ENCODE assay signal across 21 cellular contexts in genomic region chr12:57255916-57256315, GRCh38. TPM values are rescaled to one million over a fixed set of nuclear protein-coding genes. Genes with fewer than 3 reads are reported as not detected.
DNase-seq lines count a peak whose midpoint lies in the region; ATAC-seq and TF ChIP-seq lines count a peak whose summit lies in the region.
"Had no signal": no experiment of that assay in that cellular context is flagged by ENCODE, and none has a peak within 500 bp of the region (broad histone marks: within the 10 kb centered on the region; RNA-seq: fewer than 3 reads in every experiment).

No MANE protein-coding gene starts in this region.

- no peak overlapping the region for H2BK12ac ChIP-seq in mesenchymal stem cell (ENCODE audit: low read length in 2 of 2)

- H3K4me1 ChIP-seq in heart right ventricle (peaks cover 0 to 28% (median 17%) of the 10 kb centered on the region in 9 donors), mesenchymal stem cell (ENCODE audit: control insufficient read depth, insufficient read depth, low read depth, low read length) (no peaks in the 10 kb centered on the region), testis (peaks cover 4% of the 10 kb centered on the region), BE2C (no peaks in the 10 kb centered on the region)
- H3K4me1 ChIP-seq: A549, HAP-1 had no signal

- H2BK15ac ChIP-seq in mesenchymal stem cell (ENCODE audit: low read depth, poor library complexity, severe bottlenecking), result peak overlapping the region; percentile 30

- no peak overlapping the region for H3K18ac ChIP-seq in mesenchymal stem cell (ENCODE audit: low read depth in 1 of 2, low read length in 2 of 2)

- 83 to 89% methylated on average over 6 of the region's 6 CpGs for WGBS in heart right ventricle, 2 donors
- 92% methylated on average over 6 of the region's 6 CpGs for WGBS in mesenchymal stem cell
- WGBS in testis, 2 donors, result 93 to 95% methylated on average over 5 to 6 of the region's 6 CpGs

- H2AFZ ChIP-seq in mesenchymal stem cell (ENCODE audit: low read depth, low read length), result no peak overlapping the region

- H4K91ac ChIP-seq in mesenchymal stem cell (ENCODE audit: low read length), result no peak overlapping the region

- H3K27me3 ChIP-seq in heart right ventricle (no peaks in the 10 kb centered on the region), mesenchymal stem cell (ENCODE audit: control insufficient read depth in 1 of 2, insufficient read depth in 1 of 2, low read length in 2 of 2) (no peaks in the 10 kb centered on the region), testis (no peaks in the 10 kb centered on the region), BE2C (no peaks in the 10 kb centered on the region)

- H3K9me3 ChIP-seq in heart right ventricle (no peaks in the 10 kb centered on the region), mesenchymal stem cell (ENCODE audit: control insufficient read depth, low read length) (no peaks in the 10 kb centered on the region), testis (no peaks in the 10 kb centered on the region), BE2C (no peaks in the 10 kb centered on the region)
- H3K9me3 ChIP-seq: A549, HAP-1 had no signal

- no peak overlapping the region for H3K4ac ChIP-seq in mesenchymal stem cell (ENCODE audit: low read depth in 1 of 2, low read length in 2 of 2)

- H3K27ac ChIP-seq in heart right ventricle, result no peak overlapping the region
- no peak overlapping the region for H3K27ac ChIP-seq in mesenchymal stem cell (ENCODE audit: low read length, poor library complexity, severe bottlenecking)
- H3K27ac ChIP-seq in testis, result no peak overlapping the region
- H3K27ac ChIP-seq: A549 had no signal

- peaks cover 49% of the 10 kb centered on the region for H3K36me3 Mint-ChIP-seq in stimulated activated memory B cell treated with anti-CD40 and anti-IgM and Interleukin-4, amounts not matched to agents 10 μg/mL and 1 μg/mL and 100 μg/mL, for 72 hours

- no peak overlapping the region for H3K27ac Mint-ChIP-seq in stimulated activated memory B cell treated with anti-CD40 and anti-IgM and Interleukin-4, amounts not matched to agents 10 μg/mL and 1 μg/mL and 100 μg/mL, for 72 hours
- H3K27ac Mint-ChIP-seq: HFFc6 had no signal

- no peaks in the 10 kb centered on the region for H3K79me1 ChIP-seq in mesenchymal stem cell (replicated peaks; ENCODE audit: low read length, poor library complexity, severe bottlenecking)

- peaks cover 0 to 72% (median 27%) of the 10 kb centered on the region in 9 donors for H3K36me3 ChIP-seq in heart right ventricle
- H3K36me3 ChIP-seq in mesenchymal stem cell (ENCODE audit: control insufficient read depth in 1 of 2, insufficient read depth in 2 of 2, low read depth in 1 of 2, low read length in 2 of 2), result peaks cover 35 to 70% of the 10 kb centered on the region in 2 experiments
- no peaks in the 10 kb centered on the region for H3K36me3 ChIP-seq in testis (ENCODE audit: low read depth, missing control alignments)
- H3K36me3 ChIP-seq in BE2C, result peaks cover 28% of the 10 kb centered on the region

- no peak overlapping the region for H2BK5ac ChIP-seq in mesenchymal stem cell (ENCODE audit: low read depth, low read length, poor library complexity, severe bottlenecking)

- no peak overlapping the region for H2BK120ac ChIP-seq in mesenchymal stem cell (ENCODE audit: low read depth, low read length)

- TF ChIP-seq CTCF in heart right ventricle (IDR thresholded peaks at IDR 0.05), result no peak
- no peak for TF ChIP-seq CTCF in testis (IDR thresholded peaks at IDR 0.05)
- no peak for TF ChIP-seq CTCF in BE2C (IDR thresholded peaks at IDR 0.05; ENCODE audit: low read depth, low read length)

- H3K4me3 Mint-ChIP-seq in stimulated activated memory B cell treated with anti-CD40 and anti-IgM and Interleukin-4, amounts not matched to agents 10 μg/mL and 1 μg/mL and 100 μg/mL, for 72 hours, result no peak overlapping the region
- H3K4me3 Mint-ChIP-seq: CD4-positive, alpha-beta memory T cell; HFFc6 had no signal

- intact Hi-C loops in cardiac septum (cut with DNase I), result no loop called here
- intact Hi-C loops in heart right ventricle (cut with DNase I), result no loop called here
- intact Hi-C loops in testis (cut with DNase I; ENCODE audit: low total_unique reads), result no loop called here

- DNase-seq in cardiac septum (ENCODE audit: low spot score) (peak; percentile 57), heart right ventricle (no peak), mesenchymal stem cell (no peak), testis (peak; percentile 7), BE2C (no peak)
- DNase-seq: 8988T; ACHN; AML-193; C1 segment of cervical spinal cord; Calu3; CD4-positive, alpha-beta memory T cell; COR-L47; DMS53; DMS79 treated with DMSO at 0.1 percent for 48 hours; GF-D8; GOT3; HFFc6 had no signal

- no peak overlapping the region for H3K14ac ChIP-seq in mesenchymal stem cell (ENCODE audit: low read length in 2 of 2)

- no peak overlapping the region for H3K4me2 ChIP-seq in mesenchymal stem cell (ENCODE audit: low read length, poor library complexity, severe bottlenecking)
- H3K4me2 ChIP-seq: A549 had no signal

- no peaks in the 10 kb centered on the region for H3K27me3 Mint-ChIP-seq in stimulated activated memory B cell treated with anti-CD40 and anti-IgM and Interleukin-4, amounts not matched to agents 10 μg/mL and 1 μg/mL and 100 μg/mL, for 72 hours
- H3K27me3 Mint-ChIP-seq: CD4-positive, alpha-beta memory T cell had no signal

- H3K9ac ChIP-seq in mesenchymal stem cell (ENCODE audit: low read length), result no peak overlapping the region

- no peak overlapping the region for H4K8ac ChIP-seq in mesenchymal stem cell (ENCODE audit: low read length)

- no peak for ATAC-seq in heart right ventricle
- ATAC-seq in stimulated activated memory B cell treated with anti-CD40 and anti-IgM and Interleukin-4, amounts not matched to agents 10 μg/mL and 1 μg/mL and 100 μg/mL, for 72 hours, result no peak
- ATAC-seq: A549 had no signal

- no peak overlapping the region for H2AK5ac ChIP-seq in mesenchymal stem cell (ENCODE audit: low read length, severe bottlenecking)

- H3K4me3 ChIP-seq in heart right ventricle (no peak overlapping the region), mesenchymal stem cell (ENCODE audit: insufficient read depth in 1 of 2, low read depth in 1 of 2, low read length in 2 of 2) (no peak overlapping the region), testis (no peak overlapping the region), BE2C (ENCODE audit: low read depth, low read length) (no peak overlapping the region)
- H3K4me3 ChIP-seq: A549, HAP-1 had no signal

- TF ChIP-seq POLR2A in testis (IDR thresholded peaks at IDR 0.05), result no peak

- no peaks in the 10 kb centered on the region for H3K9me3 Mint-ChIP-seq in stimulated activated memory B cell treated with anti-CD40 and anti-IgM and Interleukin-4, amounts not matched to agents 10 μg/mL and 1 μg/mL and 100 μg/mL, for 72 hours
- H3K9me3 Mint-ChIP-seq: HFFc6 had no signal

- no peaks in the 10 kb centered on the region for H3K4me1 Mint-ChIP-seq in stimulated activated memory B cell treated with anti-CD40 and anti-IgM and Interleukin-4, amounts not matched to agents 10 μg/mL and 1 μg/mL and 100 μg/mL, for 72 hours
- H3K4me1 Mint-ChIP-seq: CD4-positive, alpha-beta memory T cell had no signal

- H3K23ac ChIP-seq in mesenchymal stem cell (ENCODE audit: low read length in 2 of 2), result no peak overlapping the region

RNA-seq across cellular contexts. Expression of gene STAC3, which starts 4.9 kb away (rescaled TPM):
- total RNA-seq in cardiac septum (0.94 TPM), heart right ventricle (1 to 10 TPM in 4 of 10 donors, under 1 TPM in 6; 0.30 to 2.9 (median 0.98) TPM), testis (10 to 100 TPM in 1 of 2 donors, 1 to 10 TPM in 1; 5.0 to 12.0 TPM)
- polyA plus RNA-seq in heart right ventricle (1 to 10 TPM in 1 of 2 donors, under 1 TPM in 1; 0.81 to 1.7 TPM), testis (ENCODE audit: insufficient read depth, low read depth, low replicate concordance) (23.4 TPM)
- polyA plus RNA-seq in mesenchymal stem cell (2013, experiment 1 of 2), result 0.61 TPM
- 0.21 TPM for polyA plus RNA-seq in mesenchymal stem cell (2013, experiment 2 of 2)
- 7.5 TPM for polyA plus RNA-seq in BE2C (2012; ENCODE audit: insufficient read depth, insufficient read length, low read depth)

RNA-seq across cellular contexts. Expression of gene SHMT2, which starts 26.4 kb away (rescaled TPM):
- total RNA-seq in cardiac septum (38.8 TPM), heart right ventricle (10 to 100 TPM; 24.4 to 47.6 (median 27.1) TPM), testis (10 to 100 TPM; 25.9 to 33.9 TPM)
- polyA plus RNA-seq in heart right ventricle (10 to 100 TPM; 14.3 to 49.8 TPM), testis (ENCODE audit: insufficient read depth, low read depth, low replicate concordance) (24.8 TPM)
- polyA plus RNA-seq in mesenchymal stem cell (2013, experiment 1 of 2), result 196 TPM
- 196 TPM for polyA plus RNA-seq in mesenchymal stem cell (2013, experiment 2 of 2)
- 1,102 TPM for polyA plus RNA-seq in BE2C (2012; ENCODE audit: insufficient read depth, insufficient read length, low read depth)

RNA-seq across cellular contexts. Expression of gene NXPH4, which starts 39.3 kb away (rescaled TPM):
- total RNA-seq in cardiac septum (20.0 TPM), heart right ventricle (1 to 10 TPM in 7 of 10 donors, under 1 TPM in 3; 0.18 to 6.2 (median 2.3) TPM), testis (1 to 10 TPM; 7.5 to 7.7 TPM)
- polyA plus RNA-seq in heart right ventricle (1 to 10 TPM in 1 of 2 donors, under 1 TPM in 1; 0.66 to 1.8 TPM), testis (ENCODE audit: insufficient read depth, low read depth, low replicate concordance) (1.8 TPM)
- polyA plus RNA-seq in mesenchymal stem cell (2013, experiment 1 of 2), result 1.8 TPM
- polyA plus RNA-seq in mesenchymal stem cell (2013, experiment 2 of 2), result 1.6 TPM
- polyA plus RNA-seq in BE2C (2012; ENCODE audit: insufficient read depth, insufficient read length, low read depth), result 47.6 TPM
- total RNA-seq: CD4-positive, alpha-beta memory T cell; G401 had no signal
- polyA plus RNA-seq: CD4-positive, alpha-beta memory T cell had no signal

Comparison
In these comparisons a context has a peak if more than half of its experiments do, and no peak if none do; other contexts are left out.
1. DNase-seq: peak in cardiac septum (single experiment) and testis (single experiment); none in heart right ventricle (0 of 2), mesenchymal stem cell (single experiment) and BE2C (single experiment).